In the genomic region with DNA sequence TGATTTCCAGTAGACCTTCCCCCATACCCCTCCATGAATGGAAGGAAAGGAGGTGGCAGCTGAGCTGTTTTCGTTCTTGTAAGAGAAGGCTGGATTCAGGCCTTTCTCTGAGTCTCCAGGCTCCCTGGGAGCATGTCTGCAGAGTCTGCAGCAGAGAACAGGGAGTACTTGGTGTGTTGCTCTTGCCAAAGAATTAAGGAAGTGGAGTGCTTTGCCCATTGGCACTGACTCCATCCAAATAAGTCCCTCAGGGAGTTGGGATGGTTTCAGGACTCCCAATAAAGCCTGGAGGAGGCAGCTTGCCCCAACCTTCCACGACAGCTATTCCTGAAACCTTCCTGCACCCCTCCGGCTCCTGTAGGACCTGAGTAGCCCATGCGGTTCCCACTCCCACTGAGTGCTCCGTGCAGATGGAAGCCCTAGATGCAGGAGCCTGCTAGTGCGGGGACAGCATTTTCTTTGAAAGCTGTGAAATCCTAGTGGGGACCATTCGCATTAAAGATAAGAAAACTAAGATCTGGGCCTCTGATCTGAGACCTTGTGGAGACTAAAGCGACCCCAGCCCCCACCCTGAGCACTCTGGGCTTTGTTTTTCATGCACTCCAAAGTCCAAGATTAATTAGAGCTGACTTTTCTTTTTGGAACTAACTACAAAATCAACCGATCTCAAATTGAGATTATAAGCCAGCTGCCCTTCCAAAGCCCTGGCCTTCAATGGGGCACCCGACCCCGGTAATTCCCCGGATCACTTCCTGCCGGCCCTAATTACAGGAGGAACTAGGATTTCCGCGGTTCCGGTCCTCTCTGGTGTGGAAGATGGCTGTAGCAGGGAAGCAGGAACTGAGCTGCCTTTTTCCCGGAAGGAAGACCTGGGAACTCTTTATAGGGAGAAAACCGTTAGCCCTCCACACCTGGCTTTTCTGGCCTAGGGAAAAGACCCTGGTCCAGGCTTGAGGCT, we compare ENCODE assay signal across 12 cellular contexts.
DNase-seq lines count a peak whose midpoint lies in the region; ATAC-seq lines count a peak whose summit lies in the region.
"Had no signal": no experiment of that assay in that cellular context is flagged by ENCODE, and none has a peak within 500 bp of the region (broad histone marks: within the 10 kb centered on the region; RNA-seq: fewer than 3 reads in every experiment).

No MANE protein-coding gene starts in this region.

- ATAC-seq in left ventricle myocardium superior (peak; percentile 83), GM18502 (IDR thresholded peaks at IDR 0.05; ENCODE audit: poor library complexity, unreplicated experiment) (no peak)
- ATAC-seq: GM12878; naive thymus-derived CD4-positive, alpha-beta T cell had no signal

- intact Hi-C loops in left ventricle myocardium superior (cut with micrococcal nuclease): loop anchor here (10.0 kb wide), 1 partner anchor 267 kb away; no protein-coding TSS in a partner anchor

- DNase-seq in Ammon's horn (ENCODE audit: low spot score) (peak; percentile 77), cerebellar cortex (ENCODE audit: low spot score) (peak; percentile 90), left ventricle myocardium superior (peak; percentile 41), retina (peak; percentile 56)
- DNase-seq in effector CD8-positive, alpha-beta T cell (lab: John Stamatoyannopoulos, UW): no peak
- no peak for DNase-seq in stimulated activated CD4-positive, alpha-beta T cell treated with anti-CD3 and anti-CD28 coated beads, Interleukin-4, amount 100 ng/mL, for 24 hours
- DNase-seq in activated CD4-positive, alpha-beta T cell treated with anti-CD3 and anti-CD28 coated beads, Interleukin-2, amount 50 U/mL, for 1 hour: no peak
- DNase-seq: activated CD4-positive, alpha-beta T cell treated with anti-CD3 and anti-CD28 coated beads, Interleukin-2, amount 50 U/mL, for 48 hours; naive thymus-derived CD4-positive, alpha-beta T cell; NCI-H524 had no signal

Comparison
In these comparisons a context has a peak if more than half of its experiments do, and no peak if none do; other contexts are left out.
1. DNase-seq: peak in Ammon's horn (single experiment), cerebellar cortex (single experiment), left ventricle myocardium superior (single experiment) and retina (single experiment); none in effector CD8-positive, alpha-beta T cell (single experiment), stimulated activated CD4-positive, alpha-beta T cell treated with anti-CD3 and anti-CD28 coated beads, Interleukin-4, amount 100 ng/mL, for 24 hours (single experiment) and activated CD4-positive, alpha-beta T cell treated with anti-CD3 and anti-CD28 coated beads, Interleukin-2, amount 50 U/mL, for 1 hour (single experiment).